Comparison of ENCODE assay signal across 24 cellular contexts in the genomic region with DNA sequence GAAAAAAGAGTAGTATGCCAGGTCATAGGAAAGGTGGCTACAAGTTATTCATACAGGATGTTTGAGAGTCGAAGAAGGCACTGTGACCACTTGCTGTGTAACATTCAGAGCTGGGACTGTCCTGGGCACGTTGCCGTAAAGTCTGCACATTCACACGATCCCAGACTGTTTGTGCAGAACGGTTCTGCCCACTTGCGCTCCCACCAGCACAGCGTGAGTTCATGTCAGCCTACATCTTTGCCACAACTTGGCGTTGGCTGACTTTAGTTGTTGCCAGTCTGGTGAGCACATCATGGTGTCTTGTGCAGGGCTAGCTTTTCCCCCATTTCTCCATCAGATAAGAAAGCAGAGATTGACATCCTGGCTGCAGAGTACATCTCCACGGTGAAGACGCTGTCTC.
"Had no signal": no experiment of that assay in that cellular context is flagged by ENCODE, and none has a peak within 500 bp of the region (broad histone marks: within the 10 kb centered on the region; RNA-seq: fewer than 3 reads in every experiment).

No MANE protein-coding gene starts in this region.

- H3K9me3 ChIP-seq: esophagus squamous epithelium, gastrocnemius medialis, left lung, lower lobe of right lung, mucosa of descending colon had no signal

- H3K27me3 Mint-ChIP-seq: dendritic cell treated with granulocyte-macrophage colony-stimulating factor and Interleukin-4, amounts not matched to agents 40 ng/mL and 50 ng/mL, for 4 days; effector memory CD8-positive, alpha-beta T cell had no signal

- H3K27ac ChIP-seq: epithelial cell of prostate, esophagus squamous epithelium, gastrocnemius medialis, heart right ventricle, left lung, lower lobe of right lung had no signal

- H3K4me3 Mint-ChIP-seq: dendritic cell treated with granulocyte-macrophage colony-stimulating factor and Interleukin-4, amounts not matched to agents 40 ng/mL and 50 ng/mL, for 4 days; effector memory CD8-positive, alpha-beta T cell; mesothelial cell of epicardium had no signal

- H3K27ac Mint-ChIP-seq: dendritic cell treated with granulocyte-macrophage colony-stimulating factor and Interleukin-4, amounts not matched to agents 40 ng/mL and 50 ng/mL, for 4 days; mesothelial cell of epicardium had no signal

- H3K9me3 Mint-ChIP-seq: dendritic cell treated with granulocyte-macrophage colony-stimulating factor and Interleukin-4, amounts not matched to agents 40 ng/mL and 50 ng/mL, for 4 days; effector memory CD8-positive, alpha-beta T cell had no signal

- ATAC-seq: effector memory CD8-positive, alpha-beta T cell; esophagus mucosa; gastrocnemius medialis; left cardiac atrium; left lung; left ventricle myocardium superior; lower lobe of right lung; mucosa of descending colon had no signal

- DNase-seq: cortex of kidney; effector CD8-positive, alpha-beta T cell; effector memory CD8-positive, alpha-beta T cell; erythroblast; esophagus squamous epithelium; foreskin fibroblast; foreskin melanocyte; gastrocnemius medialis; glutamatergic neuron; heart right ventricle; hippocampal formation; left cardiac atrium; left ventricle myocardium superior; lower lobe of right lung; mesenchymal stem cell; mucosa of descending colon had no signal

- FAIRE-seq: colon, islet of Langerhans, keratinocyte had no signal

- H3K4me1 Mint-ChIP-seq: mesothelial cell of epicardium had no signal

- H3K27me3 ChIP-seq: esophagus squamous epithelium, gastrocnemius medialis, heart right ventricle, left lung had no signal

- H3K4me1 ChIP-seq: gastrocnemius medialis, left lung, lower lobe of right lung had no signal

- H3K4me3 ChIP-seq: esophagus squamous epithelium, gastrocnemius medialis, heart right ventricle, left lung, lower lobe of right lung, mucosa of descending colon had no signal
